ENCODE assay signal across 8 cellular contexts in the genomic region with DNA sequence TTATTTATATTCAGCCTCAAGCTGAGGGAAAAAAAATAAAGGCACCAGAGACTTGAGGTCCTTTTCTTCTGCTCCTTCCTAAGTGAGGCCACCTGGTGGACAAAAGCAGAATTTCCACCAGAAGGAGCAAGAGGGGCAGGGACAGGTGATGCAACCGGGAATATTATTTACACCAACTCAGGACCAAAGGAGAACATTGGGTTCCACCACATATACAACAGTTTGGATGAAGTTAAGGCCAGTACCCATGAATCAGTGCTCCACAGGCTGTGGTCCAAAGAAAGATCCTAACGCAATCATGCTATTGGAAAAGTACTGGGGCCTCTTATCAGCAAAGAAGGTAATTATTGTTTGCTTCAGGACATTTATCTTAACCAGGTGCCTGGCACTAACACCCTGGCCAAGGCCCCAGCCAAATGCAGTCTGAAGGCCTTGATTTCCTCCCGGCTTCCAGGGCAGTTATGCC.
A peak's percentile ranks its signal among the peaks of the same experiment; 100 is the strongest.
DNase-seq lines count a peak whose midpoint lies in the region; ATAC-seq and TF ChIP-seq lines count a peak whose summit lies in the region.

No MANE protein-coding gene starts in this region.

- H3K36me3 Mint-ChIP-seq in memory B cell: peaks cover 7% of the 10 kb centered on the region

- no peaks in the 10 kb centered on the region for H3K9me3 ChIP-seq in effector memory CD4-positive, alpha-beta T cell (ENCODE audit: control insufficient read depth, low read length)

- peaks cover 32% of the 10 kb centered on the region for H3K36me3 ChIP-seq in effector memory CD4-positive, alpha-beta T cell (ENCODE audit: control insufficient read depth, insufficient read depth, low read length)

- H3K4me1 Mint-ChIP-seq in memory B cell: peaks cover 38% of the 10 kb centered on the region

- H3K27ac Mint-ChIP-seq in memory B cell: peak overlapping the region; percentile 99

- peaks cover 26% of the 10 kb centered on the region for H3K4me1 ChIP-seq in effector memory CD4-positive, alpha-beta T cell (ENCODE audit: control insufficient read depth, insufficient read depth, low read length, poor library complexity, severe bottlenecking)

- ATAC-seq in memory B cell (ENCODE audit: low read depth) (no peak), GM18858 (IDR thresholded peaks at IDR 0.05; ENCODE audit: unreplicated experiment) (no peak)

- DNase-seq in AG08396 (ENCODE audit: low spot score) (peak; percentile 77), GM20000 (ENCODE audit: low spot score) (peak; percentile 42), NCI-H2171 treated with DMSO at 0.1 percent for 48 hours (lab: John Stamatoyannopoulos, UW) (peak; percentile 60), memory B cell (ENCODE audit: low spot score in 2 of 2) (peak; percentile 63 to 65)
- peak; percentile 59 for DNase-seq in activated CD4-positive, alpha-beta T cell treated with anti-CD3 and anti-CD28 coated beads, Interleukin-2, amount 50 U/mL, for 1 hour
- peak; percentile 35 to 58 (median 55) for DNase-seq in effector memory CD4-positive, alpha-beta T cell
- DNase-seq in stimulated activated CD8-positive, alpha-beta memory T cell treated with anti-CD3 and anti-CD28 coated beads, Interleukin-4, amount 100 ng/mL, for 24 hours (ENCODE audit: low read depth): peak; percentile 58

- H3K27me3 Mint-ChIP-seq in memory B cell: no peaks in the 10 kb centered on the region

- peak overlapping the region; percentile 37 for H3K4me3 Mint-ChIP-seq in memory B cell

- no peaks in the 10 kb centered on the region for H3K9me3 Mint-ChIP-seq in memory B cell

- H3K4me3 ChIP-seq in effector memory CD4-positive, alpha-beta T cell (ENCODE audit: insufficient read depth, low read depth, low read length, poor library complexity, severe bottlenecking): peak overlapping the region; percentile 90

- peak overlapping the region; percentile 92 for H3K27ac ChIP-seq in effector memory CD4-positive, alpha-beta T cell (ENCODE audit: insufficient read depth, low read length, poor library complexity, severe bottlenecking)

- H3K27me3 ChIP-seq in effector memory CD4-positive, alpha-beta T cell (replicated peaks; ENCODE audit: control insufficient read depth, insufficient read depth, low read length, poor library complexity, severe bottlenecking): no peaks in the 10 kb centered on the region

- peak; percentile 17 for TF ChIP-seq CTCF in GM20000 (IDR thresholded peaks at IDR 0.05; ENCODE audit: extremely low read depth, missing control alignments)
